Comparison of ENCODE assay signal across 15 cellular contexts in the genomic region with DNA sequence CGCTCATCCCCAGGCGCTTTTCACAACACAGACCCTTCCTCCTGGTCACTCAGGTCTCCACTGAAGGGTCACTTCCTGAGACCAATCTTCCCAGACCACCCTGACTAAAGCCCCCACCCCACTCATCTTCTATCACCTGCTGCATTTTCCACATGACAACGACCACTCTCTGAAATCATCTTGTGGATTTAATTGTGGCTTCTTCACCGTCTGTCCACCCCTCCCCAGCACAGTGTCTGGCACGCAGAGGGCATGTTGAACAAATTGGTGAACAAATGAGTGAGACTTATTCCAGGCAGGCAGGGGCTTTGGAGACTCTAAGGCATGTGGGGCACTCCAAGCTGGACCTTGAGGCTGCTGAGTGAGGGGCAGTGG. TPM values are rescaled to one million over a fixed set of nuclear protein-coding genes. Genes with fewer than 3 reads are reported as not detected.
DNase-seq lines count a peak whose midpoint lies in the region; ATAC-seq and TF ChIP-seq lines count a peak whose summit lies in the region.
"Had no signal": no experiment of that assay in that cellular context is flagged by ENCODE, and none has a peak within 500 bp of the region (broad histone marks: within the 10 kb centered on the region; RNA-seq: fewer than 3 reads in every experiment).

No MANE protein-coding gene starts in this region.

- H3K36me3 Mint-ChIP-seq in CD4-positive, alpha-beta memory T cell: no peaks in the 10 kb centered on the region

- CTCF ChIA-PET in CD4-positive, alpha-beta memory T cell (lab: Charles Lee; ENCODE audit: partially characterized antibody): no interaction called here

- no peak overlapping the region for H3K27ac ChIP-seq in CD4-positive, alpha-beta memory T cell (ENCODE audit: low read depth, low read length)
- H3K27ac ChIP-seq in HUES48 (ENCODE audit: low read depth, low read length): no peak overlapping the region
- H3K27ac ChIP-seq in coronary artery: no peak overlapping the region
- H3K27ac ChIP-seq in neutrophil: no peak overlapping the region
- H3K27ac ChIP-seq in smooth muscle cell (ENCODE audit: low read depth): no peak overlapping the region

- no peak overlapping the region for H3K27ac Mint-ChIP-seq in CD4-positive, alpha-beta memory T cell

- no peak overlapping the region for H3K9ac ChIP-seq in HUES48 (ENCODE audit: low read depth, low read length)
- H3K9ac ChIP-seq in smooth muscle cell (ENCODE audit: low read depth): no peak overlapping the region

- H4K20me1 ChIP-seq in smooth muscle cell (ENCODE audit: low read depth): no peaks in the 10 kb centered on the region

- POLR2A ChIA-PET in CD4-positive, alpha-beta memory T cell (lab: Charles Lee; ENCODE audit: partially characterized antibody): no interaction called here

- no peak for DNase-seq in CD4-positive, alpha-beta memory T cell
- no peak for DNase-seq in coronary artery (ENCODE audit: low spot score)
- no peak for DNase-seq in smooth muscle cell (lab: John Stamatoyannopoulos, UW; ENCODE audit: unreplicated experiment)
- DNase-seq in ureter (ENCODE audit: low spot score): no peak
- no peak for DNase-seq in D341Med (ENCODE audit: low spot score)
- DNase-seq: aorta, left ventricle myocardium superior, NCI-H226, OCI-M1, T-helper 9 cell had no signal

- no peak overlapping the region for H2AFZ ChIP-seq in smooth muscle cell (ENCODE audit: low read depth)

- no peaks in the 10 kb centered on the region for H3K9me3 ChIP-seq in CD4-positive, alpha-beta memory T cell (ENCODE audit: control insufficient read depth in 1 of 2, low read length in 2 of 2)
- H3K9me3 ChIP-seq in HUES48 (ENCODE audit: control insufficient read depth, insufficient read depth, low read length) (no peaks in the 10 kb centered on the region), neutrophil (no peaks in the 10 kb centered on the region), smooth muscle cell (replicated peaks; ENCODE audit: low read depth) (no peaks in the 10 kb centered on the region)

- TF ChIP-seq CTCF in coronary artery (IDR thresholded peaks at IDR 0.05): no peak
- no peak for TF ChIP-seq CTCF in neutrophil (IDR thresholded peaks at IDR 0.05)
- no peak for TF ChIP-seq CTCF in smooth muscle cell (IDR thresholded peaks at IDR 0.05; ENCODE audit: borderline replicate concordance, insufficient read depth, poor library complexity, severe bottlenecking)

- H3K4me3 ChIP-seq in CD4-positive, alpha-beta memory T cell (ENCODE audit: low read length in 2 of 2): no peak overlapping the region
- H3K4me3 ChIP-seq in HUES48 (ENCODE audit: low read depth, low read length): peak overlapping the region; percentile 42
- peak overlapping the region; percentile 60 for H3K4me3 ChIP-seq in coronary artery
- H3K4me3 ChIP-seq in neutrophil (ENCODE audit: low read depth in 1 of 2, low read length in 1 of 2): peak overlapping the region; percentile 42 to 52
- H3K4me3 ChIP-seq in smooth muscle cell: no peak overlapping the region

- 9% methylated on average over 5 of the region's 5 CpGs for WGBS in smooth muscle cell (ENCODE audit: low lambda C conversion rate)

- H3K27me3 Mint-ChIP-seq in CD4-positive, alpha-beta memory T cell: peaks cover 66 to 74% of the 10 kb centered on the region in 2 donors

- peaks cover 17 to 45% (median 29%) of the 10 kb centered on the region in 4 donors for H3K4me1 Mint-ChIP-seq in CD4-positive, alpha-beta memory T cell

- H3K4me3 Mint-ChIP-seq in CD4-positive, alpha-beta memory T cell: peak overlapping the region in 6 of 8 donors; percentile 26 to 64 (median 51)

- no peaks in the 10 kb centered on the region for H3F3A ChIP-seq in smooth muscle cell (ENCODE audit: low read depth)

- H3K27me3 ChIP-seq in CD4-positive, alpha-beta memory T cell (ENCODE audit: insufficient read depth, low read length): peaks cover 39% of the 10 kb centered on the region
- peaks cover 100% of the 10 kb centered on the region for H3K27me3 ChIP-seq in HUES48 (ENCODE audit: control insufficient read depth, insufficient read depth, low read length)
- H3K27me3 ChIP-seq in neutrophil: peaks cover 100% of the 10 kb centered on the region
- H3K27me3 ChIP-seq in smooth muscle cell (ENCODE audit: low read depth): peaks cover 100% of the 10 kb centered on the region

- H3K4me2 ChIP-seq in smooth muscle cell: no peak overlapping the region

- no peaks in the 10 kb centered on the region for H3K36me3 ChIP-seq in CD4-positive, alpha-beta memory T cell (ENCODE audit: insufficient read depth, low read length)
- H3K36me3 ChIP-seq in HUES48 (ENCODE audit: control insufficient read depth, insufficient read depth, low read length) (no peaks in the 10 kb centered on the region), neutrophil (no peaks in the 10 kb centered on the region), smooth muscle cell (ENCODE audit: low read depth) (no peaks in the 10 kb centered on the region)

- no peaks in the 10 kb centered on the region for H3K79me2 ChIP-seq in smooth muscle cell (ENCODE audit: low read depth)

- no peak for ATAC-seq in GM21526 (IDR thresholded peaks at IDR 0.05; ENCODE audit: low FRiP score, unreplicated experiment)

- intact Hi-C loops in CD4-positive, alpha-beta memory T cell (cut with micrococcal nuclease): no loop called here

- peaks cover 27% of the 10 kb centered on the region for H3K4me1 ChIP-seq in CD4-positive, alpha-beta memory T cell (ENCODE audit: insufficient read depth, low read length)
- peaks cover 41% of the 10 kb centered on the region for H3K4me1 ChIP-seq in HUES48 (ENCODE audit: control insufficient read depth, insufficient read depth, low read length)
- H3K4me1 ChIP-seq in neutrophil (ENCODE audit: control insufficient read depth in 1 of 2, insufficient read depth in 1 of 2, low read depth in 1 of 2, low read length in 1 of 2): peaks cover 17 to 19% of the 10 kb centered on the region in 2 experiments
- peaks cover 11% of the 10 kb centered on the region for H3K4me1 ChIP-seq in smooth muscle cell (ENCODE audit: low read depth)

- peaks cover 0 to 2% (median 0%) of the 10 kb centered on the region in 8 donors for H3K9me3 Mint-ChIP-seq in CD4-positive, alpha-beta memory T cell

RNA-seq across cellular contexts. Expression of gene BARX1, which starts 8.8 kb away (rescaled TPM):
- total RNA-seq in CD4-positive, alpha-beta memory T cell: not detected
- not detected for polyA plus RNA-seq in CD4-positive, alpha-beta memory T cell
- total RNA-seq in smooth muscle cell (3.2 and 6.1 TPM in 2 replicates), ureter (not detected)
- 6.1 and 11.5 TPM in 2 replicates for polyA plus RNA-seq in smooth muscle cell
- total RNA-seq: glomerular endothelial cell, left ventricle myocardium superior, subcutaneous adipose tissue had no signal
- polyA plus RNA-seq: aorta had no signal

Comparison
In these comparisons a context has a peak if more than half of its experiments do, and no peak if none do; other contexts are left out.
1. H3K4me3 ChIP-seq: peak in HUES48 (single experiment), coronary artery (single experiment) and neutrophil (2 of 2); none in CD4-positive, alpha-beta memory T cell (0 of 2) and smooth muscle cell (single experiment).